Comparison of ENCODE assay signal across 8 cellular contexts in genomic region chr1:156767101-156767878, GRCh38. TPM values are rescaled to one million over a fixed set of nuclear protein-coding genes. Genes with fewer than 3 reads are reported as not detected.
DNase-seq lines count a peak whose midpoint lies in the region; ATAC-seq and TF ChIP-seq lines count a peak whose summit lies in the region.

TSS of gene PRCC (plus strand) at chr1:156767535. CDS start at chr1:156767772, 237 bp downstream.

- no peak within 1 kb of the TSS for H3K27ac Mint-ChIP-seq in CD14-positive monocyte

- peak; percentile 25 for TF ChIP-seq POLR2A in right lobe of liver (IDR thresholded peaks at IDR 0.05)

- peaks cover 14 to 23% of the 10 kb centered on the region in 2 donors for H3K36me3 Mint-ChIP-seq in CD14-positive monocyte

- H3K9ac ChIP-seq in duodenal mucosa (ENCODE audit: low read depth in 1 of 2, low read length in 2 of 2) = peak within 1 kb of the TSS; percentile 91 to 95

- peaks cover 0 to 1% (median 0%) of the 10 kb centered on the region in 7 donors for H3K9me3 Mint-ChIP-seq in CD14-positive monocyte

- peak; percentile 99 for DNase-seq in CD14-positive monocyte (ENCODE audit: low spot score)
- peak; percentile 100 for DNase-seq in NCI-H774 (lab: John Stamatoyannopoulos, UW)
- peak; percentile 93 to 96 for DNase-seq in activated CD4-positive, alpha-beta T cell treated with anti-CD3 and anti-CD28 coated beads, Interleukin-2, amount 50 U/mL, for 48 hours
- DNase-seq in right lobe of liver = peak; percentile 97 to 99 (median 99)
- DNase-seq in stimulated activated CD4-positive, alpha-beta T cell treated with anti-CD3 and anti-CD28 coated beads, Interleukin-4, amount 100 ng/mL, for 4 hours = peak; percentile 88 to 99

- H3K36me3 ChIP-seq in duodenal mucosa (ENCODE audit: control insufficient read depth in 1 of 2, insufficient read depth in 2 of 2, low read length in 2 of 2) (no peaks in the 10 kb centered on the region), right lobe of liver (peaks cover 0 to 6% (median 0%) of the 10 kb centered on the region in 4 donors)

- H3K27me3 Mint-ChIP-seq in CD14-positive monocyte (ENCODE audit: low read depth in 3 of 3) = peaks cover 0 to 2% (median 0%) of the 10 kb centered on the region in 3 donors

- H3K27me3 ChIP-seq in duodenal mucosa (ENCODE audit: control insufficient read depth in 1 of 2, insufficient read depth in 2 of 2, low read length in 2 of 2) (no peaks in the 10 kb centered on the region), right lobe of liver (no peaks in the 10 kb centered on the region)

- WGBS in right lobe of liver (ENCODE audit: insufficient coverage, low coverage, low lambda C conversion rate, missing lambda C conversion rate) = under 1% methylated on average over 19 of the region's 50 CpGs

- peak; percentile 97 for ATAC-seq in GM19395 (IDR thresholded peaks at IDR 0.05; ENCODE audit: unreplicated experiment)
- ATAC-seq in HG03565 (IDR thresholded peaks at IDR 0.05; ENCODE audit: unreplicated experiment) = peak; percentile 86
- ATAC-seq in right lobe of liver = peak; percentile 93 to 98 (median 94)

- H3K9me3 ChIP-seq in duodenal mucosa (ENCODE audit: control insufficient read depth in 1 of 2, low read length in 2 of 2) (no peaks in the 10 kb centered on the region), right lobe of liver (no peaks in the 10 kb centered on the region)

- peak within 1 kb of the TSS; percentile 87 for H3K27ac ChIP-seq in duodenal mucosa (ENCODE audit: low read depth, low read length)
- peak within 1 kb of the TSS; percentile 85 to 93 (median 88) for H3K27ac ChIP-seq in right lobe of liver

- peaks cover 31 to 40% of the 10 kb centered on the region in 2 donors for H3K4me1 ChIP-seq in duodenal mucosa (ENCODE audit: control insufficient read depth in 1 of 2, insufficient read depth in 2 of 2, low read length in 2 of 2)
- H3K4me1 ChIP-seq in right lobe of liver = peaks cover 0 to 32% (median 3%) of the 10 kb centered on the region in 4 donors

- peaks cover 29% of the 10 kb centered on the region for H3K4me1 Mint-ChIP-seq in CD14-positive monocyte

- H3K4me3 ChIP-seq in duodenal mucosa (ENCODE audit: low read depth in 1 of 2, low read length in 2 of 2) (peak within 1 kb of the TSS; percentile 90 to 95), right lobe of liver (peak within 1 kb of the TSS; percentile 81 to 96 (median 91))

- no peak within 1 kb of the TSS for H3K4me3 Mint-ChIP-seq in CD14-positive monocyte

- TF ChIP-seq CTCF in CD14-positive monocyte (IDR thresholded peaks at IDR 0.05) (no peak), right lobe of liver (IDR thresholded peaks at IDR 0.05) (no peak)

- intact Hi-C loops in CD14-positive monocyte (cut with micrococcal nuclease) (loop anchor here (1.0 to 5.0 kb wide), 4 partner anchors 16 to 39 kb away; partner anchors contain the start of genes HDGF (in 2 of the 2), MRPL24 (in 2 of the 2), ISG20L2 (in 1 of the 2) and METTL25B (in 1 of the 2)), right lobe of liver (cut with DNase I) (no loop called here)

RNA-seq across cellular contexts. Expression of gene PRCC, which starts in this region (rescaled TPM):
- polyA plus RNA-seq in CD14-positive monocyte = 10 to 100 TPM; 26.7 to 29.6 TPM
- 10 to 100 TPM; 17.4 to 23.4 (median 19.7) TPM for total RNA-seq in right lobe of liver

Comparison
In these comparisons a context has a peak if more than half of its experiments do, and no peak if none do; other contexts are left out.
1. Peak in every context shown above with its lines: DNase-seq, ATAC-seq, H3K4me3 ChIP-seq and H3K27ac ChIP-seq.
2. intact Hi-C loops: an anchor here in CD14-positive monocyte (1.0 to 5.0 kb wide); none called in right lobe of liver.